29 cellular contexts compared by ENCODE assay signal in genomic region chr7:29604052-29604451, GRCh38. TPM values are rescaled to one million over a fixed set of nuclear protein-coding genes. Genes with fewer than 3 reads are reported as not detected.
"Had no signal": no experiment of that assay in that cellular context is flagged by ENCODE, and none has a peak within 500 bp of the region (broad histone marks: within the 10 kb centered on the region; RNA-seq: fewer than 3 reads in every experiment).

No MANE protein-coding gene starts in this region.

- H3K9me3 Mint-ChIP-seq: natural killer cell treated with Interleukin-12 subunit alpha and Interleukin-12 subunit beta and Interleukin-15 and Interleukin-18, amount 100 ng/mL, for 72 hours; nephron progenitor cell; neural crest cell had no signal

- H3K4me1 ChIP-seq: pancreas, psoas muscle, thyroid gland, upper lobe of left lung had no signal

- ATAC-seq: naive thymus-derived CD8-positive, alpha-beta T cell; natural killer cell treated with Interleukin-12 subunit alpha and Interleukin-12 subunit beta and Interleukin-15 and Interleukin-18, amount 100 ng/mL, for 72 hours; pancreas; psoas muscle; right cardiac atrium; sciatic nerve; stimulated activated effector memory CD8-positive, alpha-beta T cell treated with anti-CD3 and anti-CD28 coated beads, Interleukin-12 subunit alpha, Interleukin-12 subunit beta, amount 100 ng/mL, for 72 hours; stimulated activated naive B cell treated with anti-CD40 and anti-IgM and Interleukin-4, amounts not matched to agents 10 μg/mL and 1 μg/mL and 100 μg/mL, for 72 hours had no signal

- H3K4me3 ChIP-seq: pancreas, psoas muscle, skin epidermis, smooth muscle cell, spleen, stomach, thoracic aorta, thyroid gland, tibial nerve, upper lobe of left lung, vagina had no signal

- FAIRE-seq: urothelium cell line had no signal

- H3K27ac Mint-ChIP-seq: naive thymus-derived CD8-positive, alpha-beta T cell; natural killer cell treated with Interleukin-12 subunit alpha and Interleukin-12 subunit beta and Interleukin-15 and Interleukin-18, amount 100 ng/mL, for 72 hours; nephron progenitor cell; stimulated activated effector memory CD8-positive, alpha-beta T cell treated with anti-CD3 and anti-CD28 coated beads, Interleukin-12 subunit alpha, Interleukin-12 subunit beta, amount 100 ng/mL, for 72 hours; stimulated activated naive B cell treated with anti-CD40 and anti-IgM and Interleukin-4, amounts not matched to agents 10 μg/mL and 1 μg/mL and 100 μg/mL, for 72 hours; stimulated activated naive CD8-positive, alpha-beta T cell treated with anti-CD3 and anti-CD28 coated beads, Interleukin-15, Interleukin-2, amounts not matched to agents 100 ng/mL and 50 ng/mL, for 24 hours had no signal

- H3K4me1 Mint-ChIP-seq: naive thymus-derived CD8-positive, alpha-beta T cell; neural crest cell; stimulated activated effector memory CD8-positive, alpha-beta T cell treated with anti-CD3 and anti-CD28 coated beads, Interleukin-12 subunit alpha, Interleukin-12 subunit beta, amount 100 ng/mL, for 72 hours; stimulated activated naive B cell treated with anti-CD40 and anti-IgM and Interleukin-4, amounts not matched to agents 10 μg/mL and 1 μg/mL and 100 μg/mL, for 72 hours had no signal

- H3K4me3 Mint-ChIP-seq: naive thymus-derived CD8-positive, alpha-beta T cell; natural killer cell treated with Interleukin-12 subunit alpha and Interleukin-12 subunit beta and Interleukin-15 and Interleukin-18, amount 100 ng/mL, for 72 hours; nephron progenitor cell; neural crest cell; stimulated activated effector memory CD8-positive, alpha-beta T cell treated with anti-CD3 and anti-CD28 coated beads, Interleukin-12 subunit alpha, Interleukin-12 subunit beta, amount 100 ng/mL, for 72 hours; stimulated activated naive B cell treated with anti-CD40 and anti-IgM and Interleukin-4, amounts not matched to agents 10 μg/mL and 1 μg/mL and 100 μg/mL, for 72 hours; stimulated activated naive CD8-positive, alpha-beta T cell treated with anti-CD3 and anti-CD28 coated beads, Interleukin-15, Interleukin-2, amounts not matched to agents 100 ng/mL and 50 ng/mL, for 24 hours had no signal

- H3K9me3 ChIP-seq: neutrophil, pancreas, psoas muscle, spleen, stomach, thoracic aorta, thyroid gland, tibial nerve, upper lobe of left lung, vagina had no signal

- H3K4me2 ChIP-seq: smooth muscle cell had no signal

- H3K27me3 ChIP-seq: neutrophil, pancreas, stomach, thyroid gland, tibial nerve, upper lobe of left lung, vagina had no signal

- H3K36me3 ChIP-seq: neutrophil, pancreas, spleen, stomach, thoracic aorta, thyroid gland, tibial nerve, upper lobe of left lung, vagina had no signal

- H3K27ac ChIP-seq: neutrophil, pancreas, psoas muscle, skin epidermis, spleen, stomach, thoracic aorta, thyroid gland, tibial nerve, upper lobe of left lung, vagina had no signal

- H3K36me3 Mint-ChIP-seq: naive thymus-derived CD8-positive, alpha-beta T cell; natural killer cell treated with Interleukin-12 subunit alpha and Interleukin-12 subunit beta and Interleukin-15 and Interleukin-18, amount 100 ng/mL, for 72 hours; stimulated activated effector memory CD8-positive, alpha-beta T cell treated with anti-CD3 and anti-CD28 coated beads, Interleukin-12 subunit alpha, Interleukin-12 subunit beta, amount 100 ng/mL, for 72 hours; stimulated activated naive B cell treated with anti-CD40 and anti-IgM and Interleukin-4, amounts not matched to agents 10 μg/mL and 1 μg/mL and 100 μg/mL, for 72 hours had no signal

- DNase-seq: naive thymus-derived CD8-positive, alpha-beta T cell; nephron progenitor cell; nucleus accumbens; pancreas; psoas muscle; right cardiac atrium; spleen; stimulated activated CD4-positive, alpha-beta T cell treated with anti-CD3 and anti-CD28 coated beads, Interleukin-12 subunit alpha, Interleukin-12 subunit beta, amount 100 ng/mL, for 4 hours; stimulated activated CD4-positive, alpha-beta T cell treated with anti-CD3 and anti-CD28 coated beads, Interleukin-2, amount 100 ng/mL, for 24 hours; stimulated activated CD4-positive, alpha-beta T cell treated with anti-CD3 and anti-CD28 coated beads, Interleukin-2, amount 100 ng/mL, for 48 hours; stimulated activated CD4-positive, alpha-beta T cell treated with anti-CD3 and anti-CD28 coated beads, Interleukin-4, amount 100 ng/mL, for 24 hours; stimulated activated naive B cell treated with anti-CD40 and anti-IgM and Interleukin-4, amounts not matched to agents 10 μg/mL and 1 μg/mL and 100 μg/mL, for 72 hours; stimulated activated naive CD4-positive, alpha-beta T cell treated with Interleukin-2 at 50 U/mL for 16 hours; stomach; thyroid gland; trophoblast cell; upper lobe of left lung had no signal

RNA-seq across cellular contexts. Expression of gene PRR15, which starts 40.4 kb away (rescaled TPM):
- total RNA-seq: naive thymus-derived CD8-positive, alpha-beta T cell; natural killer cell treated with Interleukin-12 subunit alpha and Interleukin-12 subunit beta and Interleukin-15 and Interleukin-18, amount 100 ng/mL, for 72 hours; neural crest cell; sciatic nerve; spleen; vagina had no signal
- polyA plus RNA-seq: naive thymus-derived CD8-positive, alpha-beta T cell had no signal
